8 cellular contexts compared by ENCODE assay signal in the genomic region with DNA sequence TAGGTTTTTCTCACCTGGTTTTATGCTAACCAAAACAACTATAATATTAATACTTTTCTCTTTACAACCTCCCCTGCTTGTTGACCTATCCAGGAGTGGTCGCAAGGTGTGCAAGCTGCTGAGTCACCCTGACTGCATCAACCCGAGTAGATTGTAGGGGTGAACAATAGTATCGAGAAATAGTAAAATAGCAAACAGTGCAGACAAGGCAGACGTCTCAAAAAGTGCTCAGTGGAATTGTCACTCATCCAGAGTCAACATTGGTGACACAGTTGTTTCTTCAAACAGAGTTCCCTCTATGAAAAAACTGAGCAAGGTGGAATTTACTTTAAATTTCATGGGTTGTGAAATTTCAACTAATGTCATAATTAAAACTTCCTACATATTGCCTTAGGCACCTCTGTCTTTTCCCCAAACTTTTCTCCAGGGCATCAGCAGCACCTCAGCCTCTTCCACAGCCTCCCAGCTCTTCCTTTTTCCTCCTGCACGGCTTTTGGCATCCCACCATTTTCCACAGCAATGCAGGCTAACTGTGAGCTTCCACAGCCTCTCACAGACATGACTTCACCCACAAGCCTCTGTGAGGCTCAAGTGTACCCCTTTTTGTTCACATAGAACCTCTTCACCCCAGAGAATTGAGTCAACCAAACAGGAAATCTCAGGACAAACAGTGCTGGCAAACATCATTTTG. TPM values are rescaled to one million over a fixed set of nuclear protein-coding genes. Genes with fewer than 3 reads are reported as not detected.
"Had no signal": no experiment of that assay in that cellular context is flagged by ENCODE, and none has a peak within 500 bp of the region (broad histone marks: within the 10 kb centered on the region; RNA-seq: fewer than 3 reads in every experiment).

No MANE protein-coding gene starts in this region.

RNA-seq across cellular contexts. Expression of gene AKR1C1, which starts 6.1 kb away (rescaled TPM):
- total RNA-seq: OCI-LY7 had no signal
- polyA plus RNA-seq: IgD-negative memory B cell had no signal

RNA-seq across cellular contexts. Expression of gene AKR1C2, which starts 46.6 kb away (rescaled TPM):
- total RNA-seq: activated CD4-positive, alpha-beta T cell treated with anti-CD3 and anti-CD28 coated beads for 36 hours; activated CD8-positive, alpha-beta T cell treated with anti-CD3 and anti-CD28 coated beads, Interleukin-2, amount 10 ng/mL, durations not matched to agents 7 days and 5 days; activated naive CD8-positive, alpha-beta T cell treated with anti-CD3 and anti-CD28 coated beads, Interleukin-2, amount 10 ng/mL, durations not matched to agents 7 days and 5 days; activated T-helper 2 cell treated with anti-CD3 and anti-CD28 coated beads, Interferon-gamma antibody, Interleukin-2, Interleukin-4, amounts not matched to agents 10 μg/mL and 5 μg/mL and 100 μg/mL, durations not matched to agents 14 hours and 24 hours and 36 hours; OCI-LY7; SK-MEL-5; T-helper 17 cell had no signal
- polyA plus RNA-seq: IgD-negative memory B cell had no signal
